ENCODE assay signal across 9 cellular contexts in genomic region chr1:41537788-41538351, GRCh38. TPM values are rescaled to one million over a fixed set of nuclear protein-coding genes. Genes with fewer than 3 reads are reported as not detected.
DNase-seq lines count a peak whose midpoint lies in the region; ATAC-seq and TF ChIP-seq lines count a peak whose summit lies in the region.
"Had no signal": no experiment of that assay in that cellular context is flagged by ENCODE, and none has a peak within 500 bp of the region (broad histone marks: within the 10 kb centered on the region; RNA-seq: fewer than 3 reads in every experiment).

No MANE protein-coding gene starts in this region.

- 32 to 34% methylated on average over 10 of the region's 10 CpGs for WGBS in testis, 2 donors

- peak overlapping the region; percentile 35 for H3K27ac Mint-ChIP-seq in activated CD4-positive, alpha-beta T cell treated with anti-CD3 and anti-CD28 coated beads, Interleukin-2, amount 10 ng/mL, durations not matched to agents 24 days and 14 days

- H3K4me1 Mint-ChIP-seq in activated CD4-positive, alpha-beta T cell treated with anti-CD3 and anti-CD28 coated beads, Interleukin-2, amount 10 ng/mL, durations not matched to agents 24 days and 14 days = peaks cover 6% of the 10 kb centered on the region

- peaks cover 57% of the 10 kb centered on the region for H3K4me1 ChIP-seq in left ventricle myocardium inferior
- H3K4me1 ChIP-seq in testis = peaks cover 14% of the 10 kb centered on the region

- H3K27me3 ChIP-seq in left ventricle myocardium inferior (ENCODE audit: low read depth) (no peaks in the 10 kb centered on the region), testis (no peaks in the 10 kb centered on the region)

- ATAC-seq in GM19463 (IDR thresholded peaks at IDR 0.05; ENCODE audit: unreplicated experiment) = no peak

- TF ChIP-seq POLR2A in Raji (IDR thresholded peaks at IDR 0.05; ENCODE audit: insufficient read depth, low read depth, low read length) (0 out of 2 replicates have a peak, but pooled peaks have one; percentile 14), testis (IDR thresholded peaks at IDR 0.05) (no peak)

- H3K27me3 Mint-ChIP-seq in activated CD4-positive, alpha-beta T cell treated with anti-CD3 and anti-CD28 coated beads, Interleukin-2, amount 10 ng/mL, durations not matched to agents 24 days and 14 days = no peaks in the 10 kb centered on the region

- intact Hi-C loops in activated CD4-positive, alpha-beta T cell treated with anti-CD3 and anti-CD28 coated beads, Interleukin-2, amount 10 ng/mL, durations not matched to agents 24 days and 14 days (cut with micrococcal nuclease) = no loop called here
- intact Hi-C loops in left ventricle myocardium inferior (cut with micrococcal nuclease) = no loop called here
- intact Hi-C loops in testis (cut with DNase I; ENCODE audit: low total_unique reads) = no loop called here

- H3K9me3 ChIP-seq in left ventricle myocardium inferior (replicated peaks) = no peaks in the 10 kb centered on the region
- no peaks in the 10 kb centered on the region for H3K9me3 ChIP-seq in testis

- no peaks in the 10 kb centered on the region for H3K36me3 ChIP-seq in left ventricle myocardium inferior
- H3K36me3 ChIP-seq in testis (ENCODE audit: low read depth, missing control alignments) = no peaks in the 10 kb centered on the region

- H3K27ac ChIP-seq in left ventricle myocardium inferior (replicated peaks) = peak overlapping the region; percentile 85
- no peak overlapping the region for H3K27ac ChIP-seq in testis

- H3K36me3 Mint-ChIP-seq in activated CD4-positive, alpha-beta T cell treated with anti-CD3 and anti-CD28 coated beads, Interleukin-2, amount 10 ng/mL, durations not matched to agents 24 days and 14 days (ENCODE audit: low read depth) = peaks cover 74% of the 10 kb centered on the region

- no peak for DNase-seq in activated CD4-positive, alpha-beta T cell treated with anti-CD3 and anti-CD28 coated beads, Interleukin-2, amount 10 ng/mL, durations not matched to agents 24 days and 14 days
- DNase-seq in activated CD4-positive, alpha-beta T cell treated with anti-CD3 and anti-CD28 coated beads for 4 hours = no peak
- DNase-seq in left ventricle myocardium inferior = peak; percentile 80
- peak; percentile 61 for DNase-seq in testis
- DNase-seq in amygdala (lab: John Stamatoyannopoulos, UW) = no peak
- no peak for DNase-seq in NCI-H446 (lab: John Stamatoyannopoulos, UW)
- DNase-seq: effector CD4-positive, alpha-beta T cell had no signal

- H3K4me3 ChIP-seq in left ventricle myocardium inferior (peak overlapping the region; percentile 23), testis (no peak overlapping the region)

- H3K4me3 Mint-ChIP-seq in activated CD4-positive, alpha-beta T cell treated with anti-CD3 and anti-CD28 coated beads, Interleukin-2, amount 10 ng/mL, durations not matched to agents 24 days and 14 days = no peak overlapping the region

- TF ChIP-seq CTCF in left ventricle myocardium inferior (IDR thresholded peaks at IDR 0.05; ENCODE audit: borderline replicate concordance) = no peak
- no peak for TF ChIP-seq CTCF in testis (IDR thresholded peaks at IDR 0.05)

- peaks cover 9% of the 10 kb centered on the region for H3K9me3 Mint-ChIP-seq in activated CD4-positive, alpha-beta T cell treated with anti-CD3 and anti-CD28 coated beads, Interleukin-2, amount 10 ng/mL, durations not matched to agents 24 days and 14 days

RNA-seq across cellular contexts. Expression of gene EDN2, which starts 53.4 kb away (rescaled TPM):
- total RNA-seq in activated CD4-positive, alpha-beta T cell treated with anti-CD3 and anti-CD28 coated beads, Interleukin-2, amount 10 ng/mL, durations not matched to agents 24 days and 14 days = not detected in 2 replicates
- total RNA-seq in left ventricle myocardium inferior (0.47 TPM), testis (not detected)
- polyA plus RNA-seq in testis (ENCODE audit: insufficient read depth, low read depth, low replicate concordance) = not detected

Comparison
In these comparisons a context has a peak if more than half of its experiments do, and no peak if none do; other contexts are left out.
1. DNase-seq: peak in left ventricle myocardium inferior (single experiment) and testis (single experiment); none in activated CD4-positive, alpha-beta T cell treated with anti-CD3 and anti-CD28 coated beads, Interleukin-2, amount 10 ng/mL, durations not matched to agents 24 days and 14 days (single experiment), activated CD4-positive, alpha-beta T cell treated with anti-CD3 and anti-CD28 coated beads for 4 hours (0 of 2), amygdala (0 of 56) and NCI-H446 (0 of 2).